Comparison of ENCODE assay signal across 8 cellular contexts in genomic region chr20:34400776-34401175, GRCh38. TPM values are rescaled to one million over a fixed set of nuclear protein-coding genes. Genes with fewer than 3 reads are reported as not detected.
DNase-seq lines count a peak whose midpoint lies in the region; ATAC-seq, FAIRE-seq and TF ChIP-seq lines count a peak whose summit lies in the region.
"Not testable (repeated sequence)": the region's sequence is repeated elsewhere in the genome, so short reads cannot be mapped to it uniquely, and the experiment has no call there.

No MANE protein-coding gene starts in this region.

- not testable (repeated sequence) for DNase-seq in CD4-positive, CD25-positive, alpha-beta regulatory T cell; activated CD8-positive, alpha-beta T cell treated with anti-CD3 and anti-CD28 coated beads for 36 hours; naive thymus-derived CD4-positive, alpha-beta T cell; stimulated activated naive B cell treated with anti-CD40 and anti-IgM and Interleukin-4, amounts not matched to agents 10 μg/mL and 1 μg/mL and 100 μg/mL, for 72 hours
- peak; percentile 16 for DNase-seq in HCT116 (ENCODE audit: low read depth, low spot score)
- peak; percentile 34 for DNase-seq in RCC 7860 (ENCODE audit: low spot score)
- peak; percentile 77 for DNase-seq in mammary epithelial cell
- DNase-seq in fibroblast of pulmonary artery (ENCODE audit: low read depth): peak; percentile 66

- not testable (repeated sequence) for H3K27ac ChIP-seq in CD4-positive, CD25-positive, alpha-beta regulatory T cell (ENCODE audit: insufficient read depth, low read length, poor library complexity, severe bottlenecking); naive thymus-derived CD4-positive, alpha-beta T cell (ENCODE audit: low read depth, low read length)
- peak overlapping the region; percentile 37; the same call in 1 of the 2 replicates for H3K27ac ChIP-seq in HCT116 (ENCODE audit: low read depth, low read length)
- peak overlapping the region; percentile 57 for H3K27ac ChIP-seq in mammary epithelial cell (ENCODE audit: insufficient read depth, low read depth, low read length)

- TF ChIP-seq POLR2A in HCT116 (IDR thresholded peaks at IDR 0.05; ENCODE audit: borderline replicate concordance, extremely low read depth, insufficient read depth, insufficient read length): not testable (repeated sequence)

- peak; percentile 69 for FAIRE-seq in RCC 7860 (lab: Jason Lieb, UNC)

- peaks cover 43 to 63% (median 51%) of the 10 kb centered on the region in 4 donors for H3K4me1 Mint-ChIP-seq in CD4-positive, CD25-positive, alpha-beta regulatory T cell
- peaks cover 51% of the 10 kb centered on the region for H3K4me1 Mint-ChIP-seq in activated CD8-positive, alpha-beta T cell treated with anti-CD3 and anti-CD28 coated beads for 36 hours (ENCODE audit: low read depth)
- peaks cover 14 to 63% (median 56%) of the 10 kb centered on the region in 7 donors for H3K4me1 Mint-ChIP-seq in naive thymus-derived CD4-positive, alpha-beta T cell
- H3K4me1 Mint-ChIP-seq in stimulated activated naive B cell treated with anti-CD40 and anti-IgM and Interleukin-4, amounts not matched to agents 10 μg/mL and 1 μg/mL and 100 μg/mL, for 72 hours: peaks cover 22 to 49% of the 10 kb centered on the region in 2 donors

- peaks cover 13% of the 10 kb centered on the region for H3K36me3 Mint-ChIP-seq in CD4-positive, CD25-positive, alpha-beta regulatory T cell
- peaks cover 30% of the 10 kb centered on the region for H3K36me3 Mint-ChIP-seq in activated CD8-positive, alpha-beta T cell treated with anti-CD3 and anti-CD28 coated beads for 36 hours (ENCODE audit: low read depth)
- peaks cover 4 to 27% (median 16%) of the 10 kb centered on the region in 5 donors for H3K36me3 Mint-ChIP-seq in naive thymus-derived CD4-positive, alpha-beta T cell
- peaks cover 33 to 35% of the 10 kb centered on the region in 2 donors for H3K36me3 Mint-ChIP-seq in stimulated activated naive B cell treated with anti-CD40 and anti-IgM and Interleukin-4, amounts not matched to agents 10 μg/mL and 1 μg/mL and 100 μg/mL, for 72 hours

- peaks cover 100% of the 10 kb centered on the region for H3K79me2 ChIP-seq in HCT116 (ENCODE audit: insufficient read depth, low read length)
- peaks cover 98% of the 10 kb centered on the region for H3K79me2 ChIP-seq in mammary epithelial cell (ENCODE audit: insufficient read depth, low read length)

- peaks cover 15% of the 10 kb centered on the region for H3K4me1 ChIP-seq in CD4-positive, CD25-positive, alpha-beta regulatory T cell (ENCODE audit: control insufficient read depth, insufficient read depth, low read length, poor library complexity, severe bottlenecking)
- H3K4me1 ChIP-seq in HCT116 (ENCODE audit: control insufficient read depth in 1 of 2, insufficient read depth in 2 of 2, low read length in 2 of 2): peaks cover 28 to 64% of the 10 kb centered on the region in 2 experiments
- peaks cover 26% of the 10 kb centered on the region for H3K4me1 ChIP-seq in mammary epithelial cell (ENCODE audit: insufficient read depth, low read length)
- H3K4me1 ChIP-seq in naive thymus-derived CD4-positive, alpha-beta T cell (ENCODE audit: control insufficient read depth in 2 of 2, insufficient read depth in 2 of 2, low read length in 2 of 2): peaks cover 15 to 19% of the 10 kb centered on the region in 2 donors

- not testable (repeated sequence) for H3K9me3 ChIP-seq in CD4-positive, CD25-positive, alpha-beta regulatory T cell (ENCODE audit: control insufficient read depth in 2 of 2, low read length in 2 of 2); HCT116 (ENCODE audit: control insufficient read depth in 1 of 2, insufficient read depth in 1 of 2, low read depth in 1 of 2, low read length in 2 of 2); mammary epithelial cell (replicated peaks; ENCODE audit: insufficient read depth, low read length); naive thymus-derived CD4-positive, alpha-beta T cell (ENCODE audit: control insufficient read depth in 2 of 3, low read length in 3 of 3)

- H3K36me3 ChIP-seq in CD4-positive, CD25-positive, alpha-beta regulatory T cell (ENCODE audit: control insufficient read depth, insufficient read depth, low read length): peaks cover 17% of the 10 kb centered on the region
- H3K36me3 ChIP-seq in HCT116 (ENCODE audit: control insufficient read depth in 1 of 2, insufficient read depth in 2 of 2, low read length in 2 of 2); naive thymus-derived CD4-positive, alpha-beta T cell (ENCODE audit: control insufficient read depth in 2 of 3, insufficient read depth in 3 of 3, low read length in 3 of 3): not testable (repeated sequence)
- H3K36me3 ChIP-seq in mammary epithelial cell (ENCODE audit: insufficient read depth, low read length): peaks cover 23% of the 10 kb centered on the region

- RAD21 ChIA-PET in HCT116 (lab: Charles Lee; ENCODE audit: low non-redundant PET in 1 of 2, low total read pairs in 2 of 2, uncharacterized antibody in 2 of 2, unreplicated experiment in 2 of 2): not testable (repeated sequence)

- H3K9me2 ChIP-seq in HCT116 (ENCODE audit: insufficient read depth): not testable (repeated sequence)

- not testable (repeated sequence) for H3K27me3 ChIP-seq in CD4-positive, CD25-positive, alpha-beta regulatory T cell (ENCODE audit: control insufficient read depth, insufficient read depth, low read length); HCT116 (ENCODE audit: insufficient read depth, low read length); mammary epithelial cell (ENCODE audit: insufficient read depth, low read length); naive thymus-derived CD4-positive, alpha-beta T cell (ENCODE audit: control insufficient read depth in 2 of 2, insufficient read depth in 2 of 2, low read length in 2 of 2)

- H3K4me3 ChIP-seq in CD4-positive, CD25-positive, alpha-beta regulatory T cell (ENCODE audit: low read depth, low read length); mammary epithelial cell (replicated peaks in 1 of 3; ENCODE audit: insufficient read depth in 1 of 3, low read depth in 2 of 3, low read length in 3 of 3); fibroblast of pulmonary artery (replicated peaks; ENCODE audit: low read depth, low read length); naive thymus-derived CD4-positive, alpha-beta T cell (ENCODE audit: low read length): not testable (repeated sequence)
- H3K4me3 ChIP-seq in HCT116 (replicated peaks in 1 of 2; ENCODE audit: low read depth in 1 of 2, low read length in 2 of 2): peak overlapping the region in 1 of 2 experiments; percentile 5; a peak in 1 of 4 replicates

- peak overlapping the region; percentile 55 for H3K4me2 ChIP-seq in HCT116 (ENCODE audit: low read length)
- peak overlapping the region; percentile 36 for H3K4me2 ChIP-seq in mammary epithelial cell (ENCODE audit: insufficient read depth, low read depth, low read length)

- ATAC-seq in CD4-positive, CD25-positive, alpha-beta regulatory T cell (ENCODE audit: low read depth in 2 of 2); activated CD8-positive, alpha-beta T cell treated with anti-CD3 and anti-CD28 coated beads for 36 hours; naive thymus-derived CD4-positive, alpha-beta T cell; stimulated activated naive B cell treated with anti-CD40 and anti-IgM and Interleukin-4, amounts not matched to agents 10 μg/mL and 1 μg/mL and 100 μg/mL, for 72 hours (replicated peaks): not testable (repeated sequence)
- peak; percentile 71 for ATAC-seq in HCT116

- WGBS in mammary epithelial cell (ENCODE audit: low coverage, missing lambda C conversion rate): 21% methylated on average over 4 of the region's 6 CpGs

- CTCF ChIA-PET in HCT116 (lab: Charles Lee); naive thymus-derived CD4-positive, alpha-beta T cell (lab: Charles Lee): not testable (repeated sequence)
- CTCF ChIA-PET in activated CD8-positive, alpha-beta T cell treated with anti-CD3 and anti-CD28 coated beads for 36 hours (lab: Charles Lee): interaction anchor here (1.1 to 1.2 kb wide), 2 partner anchors 37 to 88 kb away, joined by 3 to 9 read pairs; no protein-coding TSS in a partner anchor
- CTCF ChIA-PET in mammary epithelial cell (lab: Charles Lee; ENCODE audit: low non-redundant PET): interaction anchor here (0.6 kb wide), 1 partner anchor 88 kb away, joined by 4 read pairs; no protein-coding TSS in a partner anchor

- H3K27me3 Mint-ChIP-seq in CD4-positive, CD25-positive, alpha-beta regulatory T cell; activated CD8-positive, alpha-beta T cell treated with anti-CD3 and anti-CD28 coated beads for 36 hours; naive thymus-derived CD4-positive, alpha-beta T cell; stimulated activated naive B cell treated with anti-CD40 and anti-IgM and Interleukin-4, amounts not matched to agents 10 μg/mL and 1 μg/mL and 100 μg/mL, for 72 hours: not testable (repeated sequence)

- TF ChIP-seq RAD21 in HCT116 (IDR thresholded peaks at IDR 0.05; ENCODE audit: low read depth): not testable (repeated sequence)

- H3K9me3 Mint-ChIP-seq in CD4-positive, CD25-positive, alpha-beta regulatory T cell; activated CD8-positive, alpha-beta T cell treated with anti-CD3 and anti-CD28 coated beads for 36 hours; naive thymus-derived CD4-positive, alpha-beta T cell; stimulated activated naive B cell treated with anti-CD40 and anti-IgM and Interleukin-4, amounts not matched to agents 10 μg/mL and 1 μg/mL and 100 μg/mL, for 72 hours: not testable (repeated sequence)

- not testable (repeated sequence) for H3K4me3 Mint-ChIP-seq in CD4-positive, CD25-positive, alpha-beta regulatory T cell; activated CD8-positive, alpha-beta T cell treated with anti-CD3 and anti-CD28 coated beads for 36 hours; naive thymus-derived CD4-positive, alpha-beta T cell; stimulated activated naive B cell treated with anti-CD40 and anti-IgM and Interleukin-4, amounts not matched to agents 10 μg/mL and 1 μg/mL and 100 μg/mL, for 72 hours

- POLR2A ChIA-PET in HCT116 (lab: Charles Lee); naive thymus-derived CD4-positive, alpha-beta T cell (lab: Charles Lee): not testable (repeated sequence)
- POLR2A ChIA-PET in activated CD8-positive, alpha-beta T cell treated with anti-CD3 and anti-CD28 coated beads for 36 hours (lab: Charles Lee): interaction anchor here (1.6 kb wide), 1 partner anchor 16 kb away, joined by 3 read pairs; no protein-coding TSS in a partner anchor

- H2AFZ ChIP-seq in HCT116 (ENCODE audit: low read depth, low read length, poor library complexity, severe bottlenecking); mammary epithelial cell (ENCODE audit: low read depth, low read length): not testable (repeated sequence)

- H3K27ac Mint-ChIP-seq in CD4-positive, CD25-positive, alpha-beta regulatory T cell: peak overlapping the region in 2 of 3 donors; percentile 52 to 86
- peak overlapping the region; percentile 49 for H3K27ac Mint-ChIP-seq in activated CD8-positive, alpha-beta T cell treated with anti-CD3 and anti-CD28 coated beads for 36 hours
- H3K27ac Mint-ChIP-seq in naive thymus-derived CD4-positive, alpha-beta T cell: peak overlapping the region in 6 of 9 donors; percentile 18 to 64 (median 33)
- H3K27ac Mint-ChIP-seq in stimulated activated naive B cell treated with anti-CD40 and anti-IgM and Interleukin-4, amounts not matched to agents 10 μg/mL and 1 μg/mL and 100 μg/mL, for 72 hours: peak overlapping the region; percentile 28

- BruUV-seq in HCT116 (replicated peaks; lab: Mats Ljungman, UMichigan); mammary epithelial cell (replicated peaks; lab: Mats Ljungman, UMichigan): not testable (repeated sequence)

- intact Hi-C loops in HCT116 (cut with micrococcal nuclease): loop anchor here (1.0 kb wide), 1 partner anchor 9 kb away; no protein-coding TSS in a partner anchor
- intact Hi-C loops in activated CD8-positive, alpha-beta T cell treated with anti-CD3 and anti-CD28 coated beads for 36 hours (cut with micrococcal nuclease); mammary epithelial cell (cut with micrococcal nuclease); naive thymus-derived CD4-positive, alpha-beta T cell (cut with micrococcal nuclease): not testable (repeated sequence)

- dilution Hi-C loops in mammary epithelial cell (cut with HindIII; ENCODE audit: low sequenced_read_pairs): not testable (repeated sequence)

- not testable (repeated sequence) for TF ChIP-seq CTCF in HCT116 (IDR thresholded peaks at IDR 0.05 in 2 of 3, conservative IDR thresholded peaks at IDR 0.05 in 1 of 3; ENCODE audit: borderline replicate concordance in 1 of 3, insufficient read depth in 1 of 3, low read depth in 2 of 3, low read length in 2 of 3); activated CD8-positive, alpha-beta T cell treated with anti-CD3 and anti-CD28 coated beads for 36 hours (IDR thresholded peaks at IDR 0.05); mammary epithelial cell (conservative IDR thresholded peaks at IDR 0.05 in 1 of 2, IDR thresholded peaks at IDR 0.05 in 1 of 2; ENCODE audit: extremely low read depth in 1 of 2, insufficient read depth in 1 of 2, low read depth in 1 of 2, low read length in 2 of 2); fibroblast of pulmonary artery (IDR thresholded peaks at IDR 0.05; ENCODE audit: low read length, missing control alignments)

- in situ Hi-C loops in mammary epithelial cell (cut with MboI; ENCODE audit: low sequenced_read_pairs in 2 of 2): not testable (repeated sequence)

- H3K9ac ChIP-seq in HCT116 (ENCODE audit: low read length): peak overlapping the region; percentile 19; the same call in 1 of the 2 replicates
- H3K9ac ChIP-seq in mammary epithelial cell (ENCODE audit: insufficient read depth, low read length): not testable (repeated sequence)

- not testable (repeated sequence) for H4K20me1 ChIP-seq in HCT116 (ENCODE audit: insufficient read depth); mammary epithelial cell (ENCODE audit: insufficient read depth, low read length)

RNA-seq across cellular contexts. Expression of gene ITCH, which starts 37.7 kb away (rescaled TPM):
- 58.1 TPM for total RNA-seq in CD4-positive, CD25-positive, alpha-beta regulatory T cell
- polyA plus RNA-seq in CD4-positive, CD25-positive, alpha-beta regulatory T cell: 10 to 100 TPM; 12.4 to 26.8 (median 14.7) TPM
- total RNA-seq in HCT116 (2021; ENCODE audit: unreplicated experiment): 78.8 TPM
- 28.1 and 32.9 TPM in 2 replicates for polyA plus RNA-seq in HCT116 (2012)
- total RNA-seq in activated CD8-positive, alpha-beta T cell treated with anti-CD3 and anti-CD28 coated beads for 36 hours: 10 to 100 TPM; 46.0 to 51.8 TPM
- total RNA-seq in mammary epithelial cell: 100 to 1,000 TPM in 1 of 2 donors, 10 to 100 TPM in 1; 91.4 to 127 TPM
- 25.0 TPM for polyA plus RNA-seq in mammary epithelial cell
- polyA minus RNA-seq in mammary epithelial cell: 52.5 TPM
- total RNA-seq in naive thymus-derived CD4-positive, alpha-beta T cell: 10 to 100 TPM; 50.8 to 70.4 (median 60.5) TPM
- polyA plus RNA-seq in naive thymus-derived CD4-positive, alpha-beta T cell: 10 to 100 TPM; 14.6 to 21.6 TPM
